Comparison of ENCODE assay signal across 8 cellular contexts in genomic region chr7:44638611-44639557, GRCh38. TPM values are rescaled to one million over a fixed set of nuclear protein-coding genes. Genes with fewer than 3 reads are reported as not detected.
DNase-seq lines count a peak whose midpoint lies in the region; ATAC-seq and TF ChIP-seq lines count a peak whose summit lies in the region.

No MANE protein-coding gene starts in this region.

- 77 to 86% (median 78%) methylated on average over 5 of the region's 5 CpGs for WGBS in heart left ventricle, 4 donors

- TF ChIP-seq CTCF in AG10803 (conservative IDR thresholded peaks at IDR 0.05; ENCODE audit: low read length): no peak
- TF ChIP-seq CTCF in heart left ventricle (IDR thresholded peaks at IDR 0.05): no peak

- H3K9me3 ChIP-seq in heart left ventricle (no peaks in the 10 kb centered on the region), skeletal muscle tissue (ENCODE audit: control insufficient read depth in 3 of 3, low read length in 3 of 3) (no peaks in the 10 kb centered on the region)

- intact Hi-C loops in heart left ventricle (cut with DNase I): no loop called here

- H3K4me3 ChIP-seq in AG10803 (ENCODE audit: low read length): no peak overlapping the region
- H3K4me3 ChIP-seq in heart left ventricle: peak overlapping the region in 1 of 12 donors; percentile 18
- H3K4me3 ChIP-seq in skeletal muscle tissue (ENCODE audit: low read length in 3 of 3): no peak overlapping the region

- H3K36me3 ChIP-seq in heart left ventricle (peaks cover 0 to 4% (median 0%) of the 10 kb centered on the region in 9 donors), skeletal muscle tissue (ENCODE audit: control insufficient read depth in 3 of 3, insufficient read depth in 3 of 3, low read length in 3 of 3) (no peaks in the 10 kb centered on the region)

- H3K27me3 ChIP-seq in heart left ventricle (no peaks in the 10 kb centered on the region), skeletal muscle tissue (ENCODE audit: control insufficient read depth in 3 of 3, insufficient read depth in 3 of 3, low read length in 3 of 3) (no peaks in the 10 kb centered on the region)

- DNase-seq in AG10803 (ENCODE audit: low read depth): peak; percentile 75
- peak; percentile 94 for DNase-seq in RPMI8226
- DNase-seq in activated effector memory CD4-positive, alpha-beta T cell treated with Interleukin-2 at 50 U/mL for 16 hours: peak; percentile 85
- peak; percentile 60 to 80 (median 72) for DNase-seq in heart left ventricle
- DNase-seq in NCI-H1092 (lab: John Stamatoyannopoulos, UW): no peak

- H3K4me1 ChIP-seq in heart left ventricle (peaks cover 9 to 89% (median 74%) of the 10 kb centered on the region in 12 donors), skeletal muscle tissue (ENCODE audit: control insufficient read depth in 3 of 3, insufficient read depth in 3 of 3, low read length in 3 of 3) (peaks cover 67 to 72% (median 68%) of the 10 kb centered on the region in 3 donors)

- peak overlapping the region in 2 of 3 donors; percentile 33 to 63 for H3K9ac ChIP-seq in skeletal muscle tissue (ENCODE audit: low read depth in 1 of 3, low read length in 3 of 3)

- H3K27ac ChIP-seq in heart left ventricle: peak overlapping the region; percentile 52 to 97 (median 86)
- peak overlapping the region; percentile 73 for H3K27ac ChIP-seq in skeletal muscle tissue (ENCODE audit: low read depth, low read length)

- TF ChIP-seq POLR2A in heart left ventricle (IDR thresholded peaks at IDR 0.05): peak in 1 of 2 donors; percentile 11

- peak; percentile 85 for ATAC-seq in GM18907 (IDR thresholded peaks at IDR 0.05; ENCODE audit: unreplicated experiment)
- peak; percentile 77 for ATAC-seq in HG03108 (IDR thresholded peaks at IDR 0.05; ENCODE audit: unreplicated experiment)
- ATAC-seq in heart left ventricle: peak; percentile 21 to 54 (median 53)

RNA-seq across cellular contexts. Expression of gene OGDH, which starts 32.5 kb away (rescaled TPM):
- total RNA-seq in heart left ventricle: 100 to 1,000 TPM; 394 to 789 (median 635) TPM
- 100 to 1,000 TPM; 247 to 519 TPM for polyA plus RNA-seq in heart left ventricle
- 70.5 TPM for total RNA-seq in skeletal muscle tissue

RNA-seq across cellular contexts. Expression of gene TMED4, which starts 56.9 kb away (rescaled TPM):
- total RNA-seq in heart left ventricle: 100 to 1,000 TPM in 2 of 9 donors, 10 to 100 TPM in 7; 55.4 to 129 (median 68.9) TPM
- polyA plus RNA-seq in heart left ventricle: 10 to 100 TPM; 48.5 to 49.5 TPM
- total RNA-seq in skeletal muscle tissue: 107 TPM
